Comparison of ENCODE assay signal across 8 cellular contexts in the genomic region with DNA sequence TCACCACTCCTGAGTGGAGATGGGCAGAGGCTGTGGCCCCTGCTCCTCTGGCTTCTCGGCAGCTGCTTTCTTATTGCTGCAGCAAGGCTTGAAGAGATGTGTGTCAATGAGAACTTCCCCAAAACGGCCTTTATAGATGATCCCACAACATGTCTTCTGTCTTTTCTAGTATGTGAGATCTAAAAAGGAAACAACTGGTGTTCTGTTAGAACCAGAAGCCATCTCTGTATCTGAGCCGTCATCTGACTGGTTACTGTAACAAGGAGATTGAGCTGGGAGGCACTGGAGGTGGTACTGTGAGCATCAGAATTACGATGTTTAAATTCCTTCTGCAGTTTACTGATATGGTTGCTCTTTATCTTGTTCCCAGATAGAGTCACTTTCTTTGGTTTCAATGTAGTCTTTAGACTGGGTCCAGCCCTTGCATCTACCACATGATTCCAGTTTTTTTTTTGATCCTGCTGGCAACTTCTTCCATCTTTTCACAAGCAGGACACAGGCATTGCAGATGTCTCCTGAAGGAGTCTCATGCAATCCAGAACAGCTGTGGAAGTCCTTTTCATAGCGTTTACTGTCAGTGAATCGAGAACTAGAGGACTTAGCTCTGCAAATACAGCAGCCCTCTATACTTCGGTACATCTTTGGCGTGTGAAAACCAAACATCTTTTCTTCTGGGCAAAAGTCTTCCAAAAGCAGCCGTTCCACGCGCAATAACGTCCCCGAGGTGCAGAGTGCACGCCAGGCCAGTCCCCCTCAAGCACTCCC. TPM values are rescaled to one million over a fixed set of nuclear protein-coding genes. Genes with fewer than 3 reads are reported as not detected.
DNase-seq lines count a peak whose midpoint lies in the region; ATAC-seq and TF ChIP-seq lines count a peak whose summit lies in the region.
"Not testable (repeated sequence)": the region's sequence is repeated elsewhere in the genome, so short reads cannot be mapped to it uniquely, and the experiment has no call there.

No MANE protein-coding gene starts in this region.

- H3K4me3 ChIP-seq in KMS-11 (IDR thresholded peaks at IDR 0.05; ENCODE audit: insufficient read depth, low read depth, low read length); OCI-LY7 (ENCODE audit: low read depth, low read length, poor library complexity, severe bottlenecking): not testable (repeated sequence)

- peaks cover 76% of the 10 kb centered on the region for H3K4me1 ChIP-seq in KMS-11 (ENCODE audit: low read depth, poor library complexity, severe bottlenecking)
- peaks cover 57% of the 10 kb centered on the region for H3K4me1 ChIP-seq in OCI-LY7 (ENCODE audit: insufficient read depth, low read length, poor library complexity, severe bottlenecking)

- not testable (repeated sequence) for H3K4me2 ChIP-seq in KMS-11
- peak overlapping the region; percentile 49 for H3K4me2 ChIP-seq in OCI-LY7 (ENCODE audit: low read length)

- POLR2A ChIA-PET in CD4-positive, alpha-beta T cell (lab: Charles Lee); WTC11 (lab: Charles Lee): not testable (repeated sequence)
- POLR2A ChIA-PET in OCI-LY7 (lab: Charles Lee) = interaction anchor here (0.6 to 1.8 kb wide), 6 partner anchors 9 to 956 kb away, joined by 3 to 13 read pairs (median 3); no protein-coding TSS in a partner anchor

- not testable (repeated sequence) for H3K9ac ChIP-seq in KMS-11

- peak overlapping the region; percentile 3 for H3K4me3 Mint-ChIP-seq in CD4-positive, alpha-beta T cell
- H3K4me3 Mint-ChIP-seq in WTC11 = not testable (repeated sequence)

- CTCF ChIA-PET in CD4-positive, alpha-beta T cell (lab: Charles Lee) = interaction anchor here (0.6 kb wide), 1 partner anchor 94 kb away, joined by 3 read pairs; no protein-coding TSS in a partner anchor
- CTCF ChIA-PET in OCI-LY7 (lab: Charles Lee; ENCODE audit: unreplicated experiment); WTC11 (lab: Charles Lee): not testable (repeated sequence)

- not testable (repeated sequence) for H3K9me3 Mint-ChIP-seq in CD4-positive, alpha-beta T cell; WTC11

- peak; percentile 17 for ATAC-seq in CD4-positive, alpha-beta T cell (ENCODE audit: poor library complexity)
- ATAC-seq in GM19395 (IDR thresholded peaks at IDR 0.05; ENCODE audit: unreplicated experiment) (peak; percentile 50), HG02678 (IDR thresholded peaks at IDR 0.05; ENCODE audit: unreplicated experiment) (peak; percentile 46), Right ventricle myocardium superior (ENCODE audit: poor library complexity) (peak; percentile 27), sciatic nerve (peak; percentile 36)
- not testable (repeated sequence) for ATAC-seq in WTC11

- H3K27me3 Mint-ChIP-seq in CD4-positive, alpha-beta T cell; WTC11 (ENCODE audit: low read depth): not testable (repeated sequence)

- BruUV-seq in OCI-LY7 (replicated peaks; lab: Mats Ljungman, UMichigan) = not testable (repeated sequence)

- not testable (repeated sequence) for H3K36me3 Mint-ChIP-seq in CD4-positive, alpha-beta T cell (ENCODE audit: low read depth); WTC11

- not testable (repeated sequence) for H3K36me3 ChIP-seq in KMS-11 (ENCODE audit: insufficient read depth); OCI-LY7 (ENCODE audit: insufficient read depth, low read length)

- H3K9me3 ChIP-seq in CD4-positive, alpha-beta T cell (ENCODE audit: control insufficient read depth, low read length); OCI-LY7 (ENCODE audit: low read length): not testable (repeated sequence)

- H3K27ac Mint-ChIP-seq in CD4-positive, alpha-beta T cell = not testable (repeated sequence)
- 0 out of 2 replicates have a peak overlapping the region, but pooled peaks have one; percentile 52 for H3K27ac Mint-ChIP-seq in WTC11

- not testable (repeated sequence) for TF ChIP-seq CTCF in CD4-positive, alpha-beta T cell (IDR thresholded peaks at IDR 0.05); KMS-11 (conservative IDR thresholded peaks at IDR 0.05; ENCODE audit: low read depth, low read length); OCI-LY7 (conservative IDR thresholded peaks at IDR 0.05; ENCODE audit: low read length); WTC11 (IDR thresholded peaks at IDR 0.05)

- not testable (repeated sequence) for H3K27me3 ChIP-seq in CD4-positive, alpha-beta T cell (ENCODE audit: control insufficient read depth, insufficient read depth, low read length); KMS-11 (ENCODE audit: insufficient read depth, low read depth)

- H3K27ac ChIP-seq in CD4-positive, alpha-beta T cell (ENCODE audit: low read depth, low read length) = not testable (repeated sequence)
- H3K27ac ChIP-seq in KMS-11 (0 out of 2 replicates have a peak overlapping the region, but pooled peaks have one; percentile 16), OCI-LY7 (ENCODE audit: low read depth, low read length, poor library complexity, severe bottlenecking) (peak overlapping the region; percentile 51)

- H3K79me2 ChIP-seq in KMS-11 (ENCODE audit: insufficient read depth, low read depth) (peaks cover 95% of the 10 kb centered on the region), OCI-LY7 (ENCODE audit: insufficient read depth, low read depth, low read length) (peaks cover 88% of the 10 kb centered on the region)

- intact Hi-C loops in CD4-positive, alpha-beta T cell (cut with DNase I, micrococcal nuclease) = loop anchor here in 1 of 2 experiments (5.0 kb wide), 1 partner anchor 39 kb away; no protein-coding TSS in a partner anchor
- intact Hi-C loops in OCI-LY7 (cut with micrococcal nuclease; ENCODE audit: unreplicated experiment) = loop anchor here (2.0 kb wide), 1 partner anchor 29 kb away; the partner anchor contains the start of gene TAF4B
- intact Hi-C loops in Right ventricle myocardium superior (cut with DNase I); sciatic nerve (cut with DNase I): not testable (repeated sequence)

- H3K4me1 Mint-ChIP-seq in CD4-positive, alpha-beta T cell (ENCODE audit: low read depth) = peaks cover 26% of the 10 kb centered on the region
- H3K4me1 Mint-ChIP-seq in WTC11 = peaks cover 17% of the 10 kb centered on the region

- DNase-seq in CD4-positive, alpha-beta T cell; WTC11 (ENCODE audit: low spot score); Right ventricle myocardium superior; sciatic nerve (ENCODE audit: low spot score): not testable (repeated sequence)
- peak; percentile 55 for DNase-seq in OCI-LY7 (ENCODE audit: low spot score)

- H3K9me2 ChIP-seq in OCI-LY7 (ENCODE audit: insufficient read depth, low read length) = not testable (repeated sequence)

- H4K20me1 ChIP-seq in KMS-11 (ENCODE audit: insufficient read depth) = peaks cover 13% of the 10 kb centered on the region
- H4K20me1 ChIP-seq in OCI-LY7 (ENCODE audit: insufficient read depth, low read length) = not testable (repeated sequence)

- not testable (repeated sequence) for H2AFZ ChIP-seq in KMS-11 (ENCODE audit: low read depth); OCI-LY7 (ENCODE audit: low read length)

RNA-seq across cellular contexts. Expression of gene TAF4B, which starts 29.6 kb away (rescaled TPM):
- total RNA-seq in CD4-positive, alpha-beta T cell = 10 to 100 TPM; 13.7 to 14.1 TPM
- total RNA-seq in OCI-LY7 (2014; rRNA removed; shearing (Covaris generic)) = 48.7 and 52.3 TPM in 2 replicates
- total RNA-seq in OCI-LY7 (2022) (50.1 and 54.6 TPM in 2 replicates), WTC11 (2021) (13.3 to 15.2 TPM (median 13.8 TPM) in 3 replicates), Right ventricle myocardium superior (1.5 TPM), sciatic nerve (5.5 TPM)
